In genomic region chr20:48352042-48352441, GRCh38 we compare ENCODE assay signal across 20 cellular contexts.
DNase-seq lines count a peak whose midpoint lies in the region; ATAC-seq, FAIRE-seq and TF ChIP-seq lines count a peak whose summit lies in the region.
"Had no signal": no experiment of that assay in that cellular context is flagged by ENCODE, and none has a peak within 500 bp of the region (broad histone marks: within the 10 kb centered on the region; RNA-seq: fewer than 3 reads in every experiment).

No MANE protein-coding gene starts in this region.

- H3K4me3 ChIP-seq in HepG2 (replicated peaks in 1 of 3; ENCODE audit: insufficient read depth in 1 of 3, low read depth in 2 of 3, low read length in 3 of 3) = no peak overlapping the region
- H3K4me3 ChIP-seq in right lobe of liver = no peak overlapping the region
- H3K4me3 ChIP-seq in GM12878 = no peak overlapping the region
- no peak overlapping the region for H3K4me3 ChIP-seq in neural progenitor cell
- H3K4me3 ChIP-seq: BLaER1, GM23338 had no signal

- SMC1A ChIA-PET in GM12878 (lab: Charles Lee; ENCODE audit: uncharacterized antibody, unreplicated experiment) = interaction anchor here (1.1 kb wide), 1 partner anchor 11 kb away, joined by 3 read pairs; no protein-coding TSS in a partner anchor

- FAIRE-seq in HepG2 (lab: Jason Lieb, UNC) (no peak), GM12878 (lab: Jason Lieb, UNC) (no peak)
- FAIRE-seq: G401.6, GM19239 had no signal

- no TSS peak for BruUV-seq in HepG2 (replicated peaks; lab: Mats Ljungman, UMichigan)
- BruUV-seq in GM12878 (replicated peaks; lab: Mats Ljungman, UMichigan) = no TSS peak

- RAD21 ChIA-PET in GM12878 (lab: Charles Lee; ENCODE audit: unreplicated experiment) = no interaction called here

- H3K79me2 ChIP-seq in HepG2 (ENCODE audit: insufficient read depth, low read length) (no peaks in the 10 kb centered on the region), GM12878 (ENCODE audit: control insufficient read depth, insufficient read depth, low read length) (no peaks in the 10 kb centered on the region), neural progenitor cell (ENCODE audit: low read depth) (no peaks in the 10 kb centered on the region)

- peak overlapping the region; percentile 1 for H3K4me3 Mint-ChIP-seq in neural progenitor cell
- H3K4me3 Mint-ChIP-seq: B cell; CD4-positive, CD25-positive, alpha-beta regulatory T cell; CD8-positive, alpha-beta T cell; GM23338; H9 had no signal

- H3K9me3 ChIP-seq in HepG2 (ENCODE audit: low read length) (peaks cover 8% of the 10 kb centered on the region), right lobe of liver (no peaks in the 10 kb centered on the region), GM12878 (replicated peaks; ENCODE audit: control insufficient read depth, insufficient read depth, low read length) (peaks cover 3% of the 10 kb centered on the region; the same call in 1 of the 3 replicates), neural progenitor cell (ENCODE audit: low read depth) (no peaks in the 10 kb centered on the region)

- peaks cover 11% of the 10 kb centered on the region for H3K9me3 Mint-ChIP-seq in neural progenitor cell
- H3K9me3 Mint-ChIP-seq: CD8-positive, alpha-beta T cell had no signal

- intact Hi-C loops in HepG2 (cut with micrococcal nuclease; ENCODE audit: unreplicated experiment) (no loop called here), right lobe of liver (cut with DNase I) (no loop called here), GM12878 (cut with micrococcal nuclease; ENCODE audit: unreplicated experiment) (no loop called here)

- DNase-seq in HepG2 (ENCODE audit: low spot score) (no peak), right lobe of liver (no peak), GM12878 (ENCODE audit: low read depth, low spot score) (no peak), neural progenitor cell (ENCODE audit: low spot score) (no peak), SKM-1 (lab: John Stamatoyannopoulos, UW; ENCODE audit: unreplicated experiment) (no peak)
- no peak for DNase-seq in stimulated activated naive CD8-positive, alpha-beta T cell treated with anti-CD3 and anti-CD28 coated beads, Interleukin-15, Interleukin-2, amounts not matched to agents 100 U/mL and 50 U/mL, for 24 hours
- DNase-seq: 8988T; Caco-2; CD4-positive, CD25-positive, alpha-beta regulatory T cell; CD8-positive, alpha-beta T cell; DMS153; DND-41; H9 had no signal

- H2AFZ ChIP-seq in HepG2 (ENCODE audit: low read length) (no peak overlapping the region), GM12878 (ENCODE audit: control insufficient read depth, low read depth, low read length) (no peak overlapping the region), neural progenitor cell (replicated peaks) (no peak overlapping the region)
- H2AFZ ChIP-seq: GM23338 had no signal

- no peaks in the 10 kb centered on the region for H4K20me1 ChIP-seq in HepG2 (ENCODE audit: insufficient read depth, low read length)
- H4K20me1 ChIP-seq in GM12878 (ENCODE audit: control insufficient read depth, insufficient read depth) = no peaks in the 10 kb centered on the region
- no peaks in the 10 kb centered on the region for H4K20me1 ChIP-seq in neural progenitor cell (ENCODE audit: low read depth)
- H4K20me1 ChIP-seq: BLaER1 had no signal

- in situ Hi-C loops in HepG2 (cut with HindIII; ENCODE audit: extremely low pct_ligation_motif_present, low pct_unique_long_range_greater_than_20kb) = no loop called here
- in situ Hi-C loops in GM12878 (cut with MboI) = no loop called here

- H3K4me2 ChIP-seq in HepG2 (ENCODE audit: low read depth, low read length) = no peak overlapping the region
- no peak overlapping the region for H3K4me2 ChIP-seq in GM12878 (ENCODE audit: control insufficient read depth, insufficient read depth)
- H3K4me2 ChIP-seq in neural progenitor cell = no peak overlapping the region
- H3K4me2 ChIP-seq: BLaER1, GM23338 had no signal

- peaks cover 29% of the 10 kb centered on the region for H3K4me1 Mint-ChIP-seq in neural progenitor cell
- H3K4me1 Mint-ChIP-seq: CD4-positive, CD25-positive, alpha-beta regulatory T cell; GM23338; H9 had no signal

- CTCF ChIA-PET in HepG2 (lab: Yijun Ruan, JAX; ENCODE audit: low intra/inter-chr PET ratio, low total read pairs) = no interaction called here
- CTCF ChIA-PET in GM12878 (lab: Yijun Ruan, JAX) = interaction anchor here (2.5 kb wide), 1 partner anchor 268 kb away, joined by 16 read pairs; no protein-coding TSS in a partner anchor

- H3K4me1 ChIP-seq in HepG2 (ENCODE audit: insufficient read depth, low read length) (peaks cover 22% of the 10 kb centered on the region), right lobe of liver (no peaks in the 10 kb centered on the region), GM12878 (ENCODE audit: control insufficient read depth, insufficient read depth, low read length) (no peaks in the 10 kb centered on the region), neural progenitor cell (no peaks in the 10 kb centered on the region)
- H3K4me1 ChIP-seq: BLaER1, Caco-2 had no signal

- TF ChIP-seq EP300 in HepG2 (IDR thresholded peaks at IDR 0.05; ENCODE audit: low read depth in 2 of 2, low read length in 2 of 2) (no peak), HepG2 (CRISPR knock-in tag; IDR thresholded peaks at IDR 0.05; ENCODE audit: borderline replicate concordance) (no peak), GM12878 (IDR thresholded peaks at IDR 0.05; ENCODE audit: borderline replicate concordance in 1 of 2, control insufficient read depth in 1 of 2, low read depth in 2 of 2, low read length in 2 of 2) (no peak)

- H3K36me3 ChIP-seq in HepG2 (replicated peaks in 1 of 2; ENCODE audit: control insufficient read depth in 1 of 2, insufficient read depth in 2 of 2, low read length in 2 of 2) (no peaks in the 10 kb centered on the region), right lobe of liver (no peaks in the 10 kb centered on the region), GM12878 (ENCODE audit: control insufficient read depth in 2 of 2, insufficient read depth in 2 of 2, low read length in 1 of 2) (no peaks in the 10 kb centered on the region), neural progenitor cell (no peaks in the 10 kb centered on the region)
- H3K36me3 ChIP-seq: BLaER1 had no signal

- TF ChIP-seq RAD21 in HepG2 (CRISPR knock-in tag; IDR thresholded peaks at IDR 0.05) = no peak
- no peak for TF ChIP-seq RAD21 in GM12878 (IDR thresholded peaks at IDR 0.05; ENCODE audit: insufficient read depth, low read depth, low read length)

- peaks cover 3% of the 10 kb centered on the region for H3K36me3 Mint-ChIP-seq in neural progenitor cell
- H3K36me3 Mint-ChIP-seq: CD4-positive, CD25-positive, alpha-beta regulatory T cell; CD8-positive, alpha-beta T cell had no signal

- POLR2A ChIA-PET in HepG2 (lab: Yijun Ruan, JAX) = no interaction called here
- POLR2A ChIA-PET in GM12878 (lab: Charles Lee) = interaction anchor here (1.2 kb wide), 1 partner anchor 8 kb away, joined by 5 read pairs; no protein-coding TSS in a partner anchor

- peaks cover 14% of the 10 kb centered on the region for H3K27me3 Mint-ChIP-seq in neural progenitor cell (ENCODE audit: insufficient read depth, low read depth)
- H3K27me3 Mint-ChIP-seq: B cell had no signal

- H3K27me3 ChIP-seq in HepG2 (ENCODE audit: control insufficient read depth in 1 of 2, insufficient read depth in 2 of 2, low read length in 2 of 2) (peaks cover 0 to 7% of the 10 kb centered on the region in 2 experiments; a peak in 2 of 5 replicates), right lobe of liver (no peaks in the 10 kb centered on the region), GM12878 (replicated peaks in 1 of 2; ENCODE audit: control insufficient read depth in 2 of 2, insufficient read depth in 2 of 2, low read length in 1 of 2) (no peaks in the 10 kb centered on the region), neural progenitor cell (no peaks in the 10 kb centered on the region)
- H3K27me3 ChIP-seq: BLaER1 had no signal

- no peak for ATAC-seq in HepG2
- no peak for ATAC-seq in right lobe of liver
- no peak for ATAC-seq in GM12878
- no peak for ATAC-seq in stimulated activated naive CD8-positive, alpha-beta T cell treated with anti-CD3 and anti-CD28 coated beads, Interleukin-15, Interleukin-2, amounts not matched to agents 100 U/mL and 50 U/mL, for 24 hours
- ATAC-seq: CD8-positive, alpha-beta T cell; GM23338; HCT116 had no signal

- H3F3A ChIP-seq in neural progenitor cell (ENCODE audit: low read depth) = no peaks in the 10 kb centered on the region

- H3K27ac ChIP-seq in HepG2 (ENCODE audit: extremely low read length, insufficient read depth, low read length) = no peak overlapping the region
- no peak overlapping the region for H3K27ac ChIP-seq in right lobe of liver
- H3K27ac ChIP-seq in GM12878 (ENCODE audit: control insufficient read depth, insufficient read depth) = no peak overlapping the region
- no peak overlapping the region for H3K27ac ChIP-seq in neural progenitor cell
- H3K27ac ChIP-seq: BLaER1, C4-2B had no signal

- WGBS in HepG2 (ENCODE audit: low lambda C conversion rate) = 3% methylated on average over 2 of the region's 2 CpGs
- 35% methylated on average over 2 of the region's 2 CpGs for WGBS in right lobe of liver (ENCODE audit: insufficient coverage, low coverage, low lambda C conversion rate, missing lambda C conversion rate)
- WGBS in GM12878 (ENCODE audit: insufficient coverage, insufficient replicate concordance, low lambda C conversion rate, missing lambda C conversion rate) = 2% methylated on average over 2 of the region's 2 CpGs

- no peak overlapping the region for H3K27ac Mint-ChIP-seq in neural progenitor cell
- H3K27ac Mint-ChIP-seq: B cell; CD4-positive, CD25-positive, alpha-beta regulatory T cell; CD8-positive, alpha-beta T cell; GM23338; H9 had no signal

- TF ChIP-seq POLR2A in HepG2 (IDR thresholded peaks at IDR 0.05; ENCODE audit: insufficient read depth in 1 of 2, low read depth in 2 of 2, low read length in 2 of 2) = no peak
- TF ChIP-seq POLR2A in right lobe of liver (IDR thresholded peaks at IDR 0.05) = no peak
- TF ChIP-seq POLR2A in GM12878 (IDR thresholded peaks at IDR 0.05; ENCODE audit: low read depth, low read length) = no peak

- TF ChIP-seq CTCF in HepG2 (CRISPR knock-in tag; IDR thresholded peaks at IDR 0.05) (no peak), right lobe of liver (IDR thresholded peaks at IDR 0.05) (no peak), GM12878 (IDR thresholded peaks at IDR 0.05 in 2 of 3, conservative IDR thresholded peaks at IDR 0.05 in 1 of 3; ENCODE audit: control insufficient read depth in 2 of 3, extremely low read depth in 1 of 3, insufficient read depth in 1 of 3, low read depth in 3 of 3, low read length in 3 of 3) (no peak), neural progenitor cell (IDR thresholded peaks at IDR 0.05) (no peak)

- H3K9ac ChIP-seq in HepG2 (ENCODE audit: insufficient read depth, low read depth, low read length) = no peak overlapping the region
- H3K9ac ChIP-seq in GM12878 (ENCODE audit: control insufficient read depth, insufficient read depth, low read length) = no peak overlapping the region
- H3K9ac ChIP-seq in neural progenitor cell = no peak overlapping the region
- H3K9ac ChIP-seq: BLaER1 had no signal

TF ChIP-seq in HepG2, 621 proteins besides CTCF, POLR2A, EP300 and RAD21 (continues in another document):
- no peak for TF ChIP-seq ZBTB42 (CRISPR knock-in tag; IDR thresholded peaks at IDR 0.05)
- TF ChIP-seq RAD51 (IDR thresholded peaks at IDR 0.05; ENCODE audit: borderline replicate concordance) = peak; percentile 93

Comparison
In these comparisons a context has a peak if more than half of its experiments do, and no peak if none do; other contexts are left out.
1. Of the 75 proteins assayed by ChIP-seq in both HepG2 and GM12878: peak only in HepG2: USF2; only in GM12878: none; in both: RAD51; in neither: 73.